Comparison of ENCODE assay signal across 25 cellular contexts in genomic region chr7:128359336-128359735, GRCh38. TPM values are rescaled to one million over a fixed set of nuclear protein-coding genes. Genes with fewer than 3 reads are reported as not detected.
DNase-seq lines count a peak whose midpoint lies in the region; ATAC-seq, FAIRE-seq and TF ChIP-seq lines count a peak whose summit lies in the region.
"Had no signal": no experiment of that assay in that cellular context is flagged by ENCODE, and none has a peak within 500 bp of the region (broad histone marks: within the 10 kb centered on the region; RNA-seq: fewer than 3 reads in every experiment).

No MANE protein-coding gene starts in this region.

- TF ChIP-seq CTCF in HepG2 (CRISPR knock-in tag; IDR thresholded peaks at IDR 0.05) (no peak), right lobe of liver (IDR thresholded peaks at IDR 0.05) (no peak), HL-60 (IDR thresholded peaks at IDR 0.05; ENCODE audit: insufficient read depth, low read length) (no peak), mesothelial cell of epicardium (IDR thresholded peaks at IDR 0.05; ENCODE audit: unreplicated experiment) (no peak), osteoblast (IDR thresholded peaks at IDR 0.05; ENCODE audit: extremely low read depth, low read depth, low read length) (no peak)

- TF ChIP-seq EP300 in HepG2 (IDR thresholded peaks at IDR 0.05; ENCODE audit: low read depth in 2 of 2, low read length in 2 of 2) (no peak), HepG2 (CRISPR knock-in tag; IDR thresholded peaks at IDR 0.05; ENCODE audit: borderline replicate concordance) (no peak)

- no peak overlapping the region for H3K9ac ChIP-seq in HepG2 (ENCODE audit: insufficient read depth, low read depth, low read length)
- H3K9ac ChIP-seq: KMS-11 had no signal

- peaks cover 13% of the 10 kb centered on the region; the same call in 1 of the 2 replicates for H3K4me1 ChIP-seq in HepG2 (ENCODE audit: insufficient read depth, low read length)
- peaks cover 0 to 6% (median 0%) of the 10 kb centered on the region in 4 donors for H3K4me1 ChIP-seq in right lobe of liver
- peaks cover 5% of the 10 kb centered on the region for H3K4me1 ChIP-seq in osteoblast (ENCODE audit: insufficient read depth, low read length)

- no peaks in the 10 kb centered on the region for H3K36me3 ChIP-seq in HepG2 (replicated peaks in 1 of 2; ENCODE audit: control insufficient read depth in 1 of 2, insufficient read depth in 2 of 2, low read length in 2 of 2)
- H3K36me3 ChIP-seq in right lobe of liver = no peaks in the 10 kb centered on the region
- no peaks in the 10 kb centered on the region for H3K36me3 ChIP-seq in osteoblast (ENCODE audit: insufficient read depth, low read length)
- H3K36me3 ChIP-seq: SJCRH30 had no signal

- DNase-seq in HepG2 (ENCODE audit: low spot score) (no peak), right lobe of liver (no peak), HL-60 (ENCODE audit: low read depth in 1 of 2, low spot score in 1 of 2) (no peak), mesothelial cell of epicardium (ENCODE audit: low spot score in 2 of 2, unreplicated experiment in 2 of 2) (no peak), osteoblast (ENCODE audit: insufficient read length, low spot score, missing footprints) (peak; percentile 49), C1 segment of cervical spinal cord (lab: John Stamatoyannopoulos, UW) (no peak), iPS-NIHi7 (ENCODE audit: extremely low spot score) (no peak)
- DNase-seq: Calu3; DMS79 treated with DMSO at 0.1 percent for 48 hours; MM.1S; NCI-H2029; NCI-H446 treated with DMSO at 0.1 percent for 48 hours; NCI-H526; NCI-H82; NK-92 treated with Interleukin-12 subunit alpha and Interleukin-12 subunit beta, amount 100 ng/mL, for 24 hours; PC-3; SJCRH30 had no signal

- H3K4me3 ChIP-seq in HepG2 (replicated peaks in 1 of 3; ENCODE audit: insufficient read depth in 1 of 3, low read depth in 2 of 3, low read length in 3 of 3) = no peak overlapping the region
- no peak overlapping the region for H3K4me3 ChIP-seq in right lobe of liver
- H3K4me3 ChIP-seq in HL-60 (replicated peaks; ENCODE audit: insufficient read depth, low read length) = no peak overlapping the region
- H3K4me3 ChIP-seq in osteoblast (ENCODE audit: insufficient read depth, low read length) = no peak overlapping the region
- H3K4me3 ChIP-seq: SJCRH30 had no signal

- BruUV-seq in HepG2 (replicated peaks; lab: Mats Ljungman, UMichigan) = no TSS peak

- no peaks in the 10 kb centered on the region for H3K36me3 Mint-ChIP-seq in mesothelial cell of epicardium
- H3K36me3 Mint-ChIP-seq: CD14-positive monocyte, IgD-negative memory B cell had no signal

- no peak for TF ChIP-seq POLR2A in HepG2 (IDR thresholded peaks at IDR 0.05; ENCODE audit: insufficient read depth in 1 of 2, low read depth in 2 of 2, low read length in 2 of 2)
- no peak for TF ChIP-seq POLR2A in right lobe of liver (IDR thresholded peaks at IDR 0.05)

- H3K27ac Mint-ChIP-seq in mesothelial cell of epicardium = no peak overlapping the region
- H3K27ac Mint-ChIP-seq: CD14-positive monocyte, IgD-negative memory B cell had no signal

- no CpG with 5 or more reads among the region's 12 CpGs for WGBS in HepG2 (ENCODE audit: low lambda C conversion rate)
- WGBS in right lobe of liver (ENCODE audit: insufficient coverage, low coverage, low lambda C conversion rate, missing lambda C conversion rate) = no CpG with 5 or more reads among the region's 12 CpGs

- H3K4me3 Mint-ChIP-seq in mesothelial cell of epicardium = peak overlapping the region; percentile 47

- H3K4me2 ChIP-seq in HepG2 (ENCODE audit: low read depth, low read length) = no peak overlapping the region
- no peak overlapping the region for H3K4me2 ChIP-seq in osteoblast (ENCODE audit: insufficient read depth, low read length)
- H3K4me2 ChIP-seq: KMS-11 had no signal

- CTCF ChIA-PET in HepG2 (lab: Yijun Ruan, JAX; ENCODE audit: low intra/inter-chr PET ratio, low total read pairs) = no interaction called here

- H3K9me3 Mint-ChIP-seq in mesothelial cell of epicardium = no peaks in the 10 kb centered on the region
- H3K9me3 Mint-ChIP-seq: IgD-negative memory B cell had no signal

- H3K27ac ChIP-seq in HepG2 (ENCODE audit: extremely low read length, insufficient read depth, low read length) = no peak overlapping the region
- H3K27ac ChIP-seq in right lobe of liver = no peak overlapping the region
- H3K27ac ChIP-seq in HL-60 (replicated peaks) = peak overlapping the region; percentile 92
- no peak overlapping the region for H3K27ac ChIP-seq in osteoblast (ENCODE audit: low read depth, low read length)
- H3K27ac ChIP-seq: KMS-11, SJCRH30 had no signal

- ATAC-seq in HepG2 = peak; percentile 12; the same call in 1 of the 3 replicates
- ATAC-seq in right lobe of liver = no peak
- no peak for ATAC-seq in HG02852 (IDR thresholded peaks at IDR 0.05; ENCODE audit: unreplicated experiment)
- ATAC-seq: PC-3, Right ventricle myocardium inferior, SK-N-SH treated with all-trans-retinoic acid at 6 μM for 48 hours had no signal

- H3K4me1 Mint-ChIP-seq in mesothelial cell of epicardium = peaks cover 19% of the 10 kb centered on the region

- H2AFZ ChIP-seq in HepG2 (ENCODE audit: low read length) (no peak overlapping the region), osteoblast (ENCODE audit: low read length) (no peak overlapping the region)

- H3K27me3 ChIP-seq in HepG2 (ENCODE audit: control insufficient read depth in 1 of 2, insufficient read depth in 2 of 2, low read length in 2 of 2) (peaks cover 21 to 71% of the 10 kb centered on the region in 2 experiments; a peak in 4 of 5 replicates), right lobe of liver (no peaks in the 10 kb centered on the region), HL-60 (ENCODE audit: insufficient read depth, poor library complexity, severe bottlenecking) (no peaks in the 10 kb centered on the region), osteoblast (ENCODE audit: insufficient read depth, low read length) (peaks cover 70% of the 10 kb centered on the region)
- H3K27me3 ChIP-seq: SJCRH30 had no signal

- H3K79me2 ChIP-seq in HepG2 (ENCODE audit: insufficient read depth, low read length) (no peaks in the 10 kb centered on the region), osteoblast (ENCODE audit: insufficient read depth, low read length) (no peaks in the 10 kb centered on the region)

- no peaks in the 10 kb centered on the region for H3K9me3 ChIP-seq in HepG2 (ENCODE audit: low read length)
- H3K9me3 ChIP-seq in right lobe of liver = no peaks in the 10 kb centered on the region
- no peaks in the 10 kb centered on the region for H3K9me3 ChIP-seq in osteoblast (ENCODE audit: low read depth, low read length)
- H3K9me3 ChIP-seq: SJCRH30 had no signal

- TF ChIP-seq RAD21 in HepG2 (CRISPR knock-in tag; IDR thresholded peaks at IDR 0.05) = no peak

- H4K20me1 ChIP-seq in HepG2 (ENCODE audit: insufficient read depth, low read length) = no peaks in the 10 kb centered on the region
- H4K20me1 ChIP-seq in osteoblast (ENCODE audit: insufficient read depth, low read length) = no peaks in the 10 kb centered on the region

- POLR2A ChIA-PET in HepG2 (lab: Yijun Ruan, JAX) = no interaction called here

- in situ Hi-C loops in HepG2 (cut with HindIII; ENCODE audit: extremely low pct_ligation_motif_present, low pct_unique_long_range_greater_than_20kb) = no loop called here

- intact Hi-C loops in HepG2 (cut with micrococcal nuclease; ENCODE audit: unreplicated experiment) = no loop called here
- intact Hi-C loops in right lobe of liver (cut with DNase I) = no loop called here

- no peak for FAIRE-seq in HepG2 (lab: Jason Lieb, UNC)
- FAIRE-seq: GM12892, H54 had no signal

- H3K27me3 Mint-ChIP-seq in mesothelial cell of epicardium (ENCODE audit: low read depth) = peaks cover 27% of the 10 kb centered on the region

RNA-seq across cellular contexts. Expression of gene PRRT4, which starts 2.2 kb away (rescaled TPM):
- total RNA-seq in HepG2 (2016; rRNA removed; fragmentation: Illumina TruSeq; extraction: Trizol) = not detected in 2 replicates
- not detected in 2 replicates for total RNA-seq in HepG2 (2016; cell fraction: cytosol; rRNA removed; fragmentation: Illumina TruSeq; extraction: Trizol; ENCODE audit: low read depth)
- total RNA-seq in HepG2 (2016; cell fraction: insoluble cytoplasmic fraction; rRNA removed; fragmentation: Illumina TruSeq; extraction: Trizol) = not detected in 2 replicates
- total RNA-seq in HepG2 (2016; cell fraction: membrane; rRNA removed; fragmentation: Illumina TruSeq; extraction: Trizol) = not detected in 2 replicates
- not detected in 2 replicates for total RNA-seq in HepG2 (2016; cell fraction: nucleus; rRNA removed; fragmentation: Illumina TruSeq; extraction: Trizol)
- not detected in 2 replicates for polyA plus RNA-seq in HepG2 (2011; rRNA removed)
- polyA plus RNA-seq in HepG2 (2011; cell fraction: cytosol; rRNA removed) = not detected in 2 replicates
- 0.06 TPM in 1 of 2 replicates, not detected in the other for polyA plus RNA-seq in HepG2 (2011; cell fraction: nucleus; rRNA removed)
- polyA plus RNA-seq in HepG2 (2012) = 0.07 TPM in 1 of 2 replicates, not detected in the other
- polyA plus RNA-seq in HepG2 (2016; cell fraction: cytosol; fragmentation: Illumina TruSeq; extraction: Trizol; ENCODE audit: low read depth) = not detected in 2 replicates
- polyA plus RNA-seq in HepG2 (2016; cell fraction: insoluble cytoplasmic fraction; fragmentation: Illumina TruSeq; extraction: Trizol; ENCODE audit: low read depth) = not detected in 2 replicates
- not detected in 2 replicates for polyA plus RNA-seq in HepG2 (2016; cell fraction: membrane; fragmentation: Illumina TruSeq; extraction: Trizol; ENCODE audit: low read depth)
- not detected in 2 replicates for polyA plus RNA-seq in HepG2 (2016; cell fraction: nucleus; fragmentation: Illumina TruSeq; extraction: Trizol; ENCODE audit: insufficient read depth, low read depth)
- not detected in 2 replicates for polyA minus RNA-seq in HepG2 (2011; rRNA and poly(A)+ RNA removed; ENCODE audit: low replicate concordance)
- polyA minus RNA-seq in HepG2 (2011; cell fraction: cytosol; rRNA and poly(A)+ RNA removed) = not detected in 2 replicates
- not detected in 2 replicates for polyA minus RNA-seq in HepG2 (2011; cell fraction: nucleus; rRNA and poly(A)+ RNA removed)
- total RNA-seq in right lobe of liver = under 1 TPM in 4 of 6 experiments, not detected in 2; 0.11 to 0.32 (median 0.18) TPM
- 7.9 to 9.5 TPM (median 9.1 TPM) in 3 replicates for total RNA-seq in mesothelial cell of epicardium
- not detected in 2 replicates for total RNA-seq in osteoblast
- total RNA-seq: Calu3 had no signal
- polyA plus RNA-seq: CD14-positive monocyte had no signal

RNA-seq across cellular contexts. Expression of gene RBM28, which starts 15.6 kb away (rescaled TPM):
- total RNA-seq in HepG2 (2016; rRNA removed; fragmentation: Illumina TruSeq; extraction: Trizol) (49.0 and 61.2 TPM in 2 replicates), right lobe of liver (10 to 100 TPM in 5 of 6 experiments, 1 to 10 TPM in 1; 9.0 to 17.4 (median 11.1) TPM), mesothelial cell of epicardium (76.8 to 80.6 TPM (median 78.5 TPM) in 3 replicates), osteoblast (12.1 and 16.6 TPM in 2 replicates)
- total RNA-seq in HepG2 (2016; cell fraction: cytosol; rRNA removed; fragmentation: Illumina TruSeq; extraction: Trizol; ENCODE audit: low read depth) = 7.3 and 8.4 TPM in 2 replicates
- total RNA-seq in HepG2 (2016; cell fraction: insoluble cytoplasmic fraction; rRNA removed; fragmentation: Illumina TruSeq; extraction: Trizol) = 50.4 and 59.7 TPM in 2 replicates
- 6.4 and 9.5 TPM in 2 replicates for total RNA-seq in HepG2 (2016; cell fraction: membrane; rRNA removed; fragmentation: Illumina TruSeq; extraction: Trizol)
- 41.5 and 46.2 TPM in 2 replicates for total RNA-seq in HepG2 (2016; cell fraction: nucleus; rRNA removed; fragmentation: Illumina TruSeq; extraction: Trizol)
- 20.3 and 20.5 TPM in 2 replicates for polyA plus RNA-seq in HepG2 (2011; rRNA removed)
- 10.7 and 11.3 TPM in 2 replicates for polyA plus RNA-seq in HepG2 (2011; cell fraction: cytosol; rRNA removed)
- polyA plus RNA-seq in HepG2 (2011; cell fraction: nucleus; rRNA removed) = 43.8 and 49.7 TPM in 2 replicates
- 33.1 and 42.8 TPM in 2 replicates for polyA plus RNA-seq in HepG2 (2012)
- 1.6 and 1.9 TPM in 2 replicates for polyA plus RNA-seq in HepG2 (2016; cell fraction: cytosol; fragmentation: Illumina TruSeq; extraction: Trizol; ENCODE audit: low read depth)
- polyA plus RNA-seq in HepG2 (2016; cell fraction: insoluble cytoplasmic fraction; fragmentation: Illumina TruSeq; extraction: Trizol; ENCODE audit: low read depth) = 54.9 and 57.4 TPM in 2 replicates
- polyA plus RNA-seq in HepG2 (2016; cell fraction: membrane; fragmentation: Illumina TruSeq; extraction: Trizol; ENCODE audit: low read depth) = 3.8 and 5.7 TPM in 2 replicates
- 82.8 and 85.5 TPM in 2 replicates for polyA plus RNA-seq in HepG2 (2016; cell fraction: nucleus; fragmentation: Illumina TruSeq; extraction: Trizol; ENCODE audit: insufficient read depth, low read depth)
- polyA minus RNA-seq in HepG2 (2011; rRNA and poly(A)+ RNA removed; ENCODE audit: low replicate concordance) = 8.3 and 17.5 TPM in 2 replicates
- polyA minus RNA-seq in HepG2 (2011; cell fraction: cytosol; rRNA and poly(A)+ RNA removed) = 9.8 and 11.3 TPM in 2 replicates
- polyA minus RNA-seq in HepG2 (2011; cell fraction: nucleus; rRNA and poly(A)+ RNA removed) = 21.2 and 29.0 TPM in 2 replicates

RNA-seq across cellular contexts. Expression of gene IMPDH1, which starts 50.4 kb away (rescaled TPM):
- total RNA-seq in HepG2 (2016; rRNA removed; fragmentation: Illumina TruSeq; extraction: Trizol) (18.4 and 22.8 TPM in 2 replicates), right lobe of liver (1 to 10 TPM; 3.0 to 9.8 (median 5.5) TPM), mesothelial cell of epicardium (39.3 to 41.9 TPM (median 41.7 TPM) in 3 replicates), osteoblast (31.5 and 35.8 TPM in 2 replicates)
- total RNA-seq in HepG2 (2016; cell fraction: cytosol; rRNA removed; fragmentation: Illumina TruSeq; extraction: Trizol; ENCODE audit: low read depth) = 12.3 and 12.6 TPM in 2 replicates
- 15.4 and 23.8 TPM in 2 replicates for total RNA-seq in HepG2 (2016; cell fraction: insoluble cytoplasmic fraction; rRNA removed; fragmentation: Illumina TruSeq; extraction: Trizol)
- total RNA-seq in HepG2 (2016; cell fraction: membrane; rRNA removed; fragmentation: Illumina TruSeq; extraction: Trizol) = 28.1 and 28.2 TPM in 2 replicates
- total RNA-seq in HepG2 (2016; cell fraction: nucleus; rRNA removed; fragmentation: Illumina TruSeq; extraction: Trizol) = 12.6 and 19.2 TPM in 2 replicates
- polyA plus RNA-seq in HepG2 (2011; rRNA removed) = 34.0 and 49.9 TPM in 2 replicates
- 31.4 and 37.8 TPM in 2 replicates for polyA plus RNA-seq in HepG2 (2011; cell fraction: cytosol; rRNA removed)
- 92.2 and 93.4 TPM in 2 replicates for polyA plus RNA-seq in HepG2 (2011; cell fraction: nucleus; rRNA removed)
- polyA plus RNA-seq in HepG2 (2012) = 25.0 and 27.5 TPM in 2 replicates
- polyA plus RNA-seq in HepG2 (2016; cell fraction: cytosol; fragmentation: Illumina TruSeq; extraction: Trizol; ENCODE audit: low read depth) = 18.4 and 18.5 TPM in 2 replicates
- polyA plus RNA-seq in HepG2 (2016; cell fraction: insoluble cytoplasmic fraction; fragmentation: Illumina TruSeq; extraction: Trizol; ENCODE audit: low read depth) = 20.6 and 24.8 TPM in 2 replicates
- polyA plus RNA-seq in HepG2 (2016; cell fraction: membrane; fragmentation: Illumina TruSeq; extraction: Trizol; ENCODE audit: low read depth) = 26.7 and 29.0 TPM in 2 replicates
- 29.2 and 34.5 TPM in 2 replicates for polyA plus RNA-seq in HepG2 (2016; cell fraction: nucleus; fragmentation: Illumina TruSeq; extraction: Trizol; ENCODE audit: insufficient read depth, low read depth)
- polyA minus RNA-seq in HepG2 (2011; rRNA and poly(A)+ RNA removed; ENCODE audit: low replicate concordance) = 82.0 and 176 TPM in 2 replicates
- polyA minus RNA-seq in HepG2 (2011; cell fraction: cytosol; rRNA and poly(A)+ RNA removed) = 19.3 and 30.8 TPM in 2 replicates
- polyA minus RNA-seq in HepG2 (2011; cell fraction: nucleus; rRNA and poly(A)+ RNA removed) = 26.3 and 29.8 TPM in 2 replicates
